In the genomic region with DNA sequence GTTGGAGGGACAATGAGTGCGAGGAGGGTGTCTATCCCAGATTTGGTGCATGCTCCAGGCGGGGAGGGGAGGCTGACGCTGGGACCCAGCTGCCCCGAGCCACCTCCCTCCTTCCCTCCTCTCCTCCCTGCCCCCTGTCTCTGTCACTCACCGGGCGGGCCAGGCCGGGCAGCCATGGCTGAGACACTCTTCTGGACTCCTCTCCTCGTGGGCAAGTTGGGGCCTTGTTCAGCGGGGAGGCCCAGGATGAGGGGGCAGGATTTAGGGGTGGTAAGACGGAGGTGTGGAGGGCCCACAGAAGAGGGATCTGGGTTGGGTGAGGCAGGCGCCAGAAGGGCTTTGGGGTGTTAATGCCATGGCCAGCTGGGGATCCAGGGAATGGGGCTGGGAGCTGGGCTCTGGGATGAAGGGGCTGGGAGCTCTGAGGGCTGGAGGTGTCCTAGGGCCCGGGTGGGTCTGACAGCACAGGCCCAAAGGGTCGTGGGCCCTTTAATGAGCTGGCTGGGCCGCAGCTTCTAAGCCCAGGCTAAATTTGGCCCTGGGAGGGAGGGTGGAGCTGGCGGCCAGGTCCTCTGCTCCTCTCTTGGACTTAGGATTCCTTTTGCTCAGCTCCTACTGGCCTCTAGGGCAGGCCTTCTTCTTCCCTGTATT, we compare ENCODE assay signal across 11 cellular contexts. TPM values are rescaled to one million over a fixed set of nuclear protein-coding genes. Genes with fewer than 3 reads are reported as not detected.
DNase-seq lines count a peak whose midpoint lies in the region; FAIRE-seq and TF ChIP-seq lines count a peak whose summit lies in the region.
"Had no signal": no experiment of that assay in that cellular context is flagged by ENCODE, and none has a peak within 500 bp of the region (broad histone marks: within the 10 kb centered on the region; RNA-seq: fewer than 3 reads in every experiment).

Gene SGCA (plus strand): TSS at position 139 of the 651 bp plus-strand sequence. CDS start 36 bp downstream, at position 175.

- no peaks in the 10 kb centered on the region for H3K27me3 ChIP-seq in breast epithelium
- no peaks in the 10 kb centered on the region for H3K27me3 ChIP-seq in right atrium auricular region
- no peaks in the 10 kb centered on the region for H3K27me3 ChIP-seq in osteoblast (ENCODE audit: insufficient read depth, low read length)
- no peaks in the 10 kb centered on the region for H3K27me3 ChIP-seq in vagina

- no peak for FAIRE-seq in GM19239 (lab: Jason Lieb, UNC)
- FAIRE-seq: GM12892 had no signal

- H3K4me2 ChIP-seq in osteoblast (ENCODE audit: insufficient read depth, low read length) = no peak within 1 kb of the TSS

- TF ChIP-seq POLR2A in breast epithelium (IDR thresholded peaks at IDR 0.05) = no peak
- TF ChIP-seq POLR2A in vagina (IDR thresholded peaks at IDR 0.05) = no peak

- no peak within 1 kb of the TSS for H3K4me3 Mint-ChIP-seq in MCF 10A (ENCODE audit: unreplicated experiment)

- POLR2A ChIA-PET in MCF 10A (lab: Yijun Ruan, JAX) = interaction anchor here (1.4 kb wide), 1 partner anchor 32 kb away, joined by 3 read pairs; no protein-coding TSS in a partner anchor

- H3K27ac ChIP-seq in breast epithelium = peak within 1 kb of the TSS; percentile 0 to 29
- H3K27ac ChIP-seq in right atrium auricular region = peak within 1 kb of the TSS; percentile 90 to 94
- H3K27ac ChIP-seq in osteoblast (ENCODE audit: low read depth, low read length) = no peak within 1 kb of the TSS
- H3K27ac ChIP-seq in vagina = peak within 1 kb of the TSS; percentile 69

- TF ChIP-seq CTCF in breast epithelium (IDR thresholded peaks at IDR 0.05) = no peak
- TF ChIP-seq CTCF in MCF 10A (IDR thresholded peaks at IDR 0.05; ENCODE audit: unreplicated experiment) = no peak
- TF ChIP-seq CTCF in right atrium auricular region (IDR thresholded peaks at IDR 0.05) = no peak
- no peak for TF ChIP-seq CTCF in osteoblast (IDR thresholded peaks at IDR 0.05; ENCODE audit: extremely low read depth, low read depth, low read length)
- no peak for TF ChIP-seq CTCF in vagina (IDR thresholded peaks at IDR 0.05)

- H3K36me3 ChIP-seq in breast epithelium = no peaks in the 10 kb centered on the region
- H3K36me3 ChIP-seq in right atrium auricular region = no peaks in the 10 kb centered on the region
- no peaks in the 10 kb centered on the region for H3K36me3 ChIP-seq in osteoblast (ENCODE audit: insufficient read depth, low read length)
- H3K36me3 ChIP-seq in vagina = no peaks in the 10 kb centered on the region

- no peaks in the 10 kb centered on the region for H4K20me1 ChIP-seq in osteoblast (ENCODE audit: insufficient read depth, low read length)

- H3K27ac Mint-ChIP-seq in MCF 10A (ENCODE audit: low read depth, unreplicated experiment) = no peak within 1 kb of the TSS

- no peaks in the 10 kb centered on the region for H3K79me2 ChIP-seq in osteoblast (ENCODE audit: insufficient read depth, low read length)

- H3K9me3 Mint-ChIP-seq in MCF 10A (ENCODE audit: unreplicated experiment) = no peaks in the 10 kb centered on the region

- peak within 1 kb of the TSS in 1 of 3 donors; percentile 20 for H3K4me3 ChIP-seq in breast epithelium
- H3K4me3 ChIP-seq in right atrium auricular region = peak within 1 kb of the TSS; percentile 42 to 48
- H3K4me3 ChIP-seq in osteoblast (ENCODE audit: insufficient read depth, low read length) = no peak within 1 kb of the TSS
- peak within 1 kb of the TSS in 1 of 2 donors; percentile 28 for H3K4me3 ChIP-seq in vagina

- H3K9me3 ChIP-seq in breast epithelium (no peaks in the 10 kb centered on the region), right atrium auricular region (no peaks in the 10 kb centered on the region), osteoblast (ENCODE audit: low read depth, low read length) (no peaks in the 10 kb centered on the region), vagina (no peaks in the 10 kb centered on the region)

- CTCF ChIA-PET in MCF 10A (lab: Yijun Ruan, JAX) = interaction anchor here (0.6 to 2.4 kb wide), 5 partner anchors 31 to 132 kb away, joined by 3 to 8 read pairs (median 3); no protein-coding TSS in a partner anchor

- DNase-seq in breast epithelium (ENCODE audit: low spot score in 2 of 2) = no peak
- no peak for DNase-seq in MCF 10A (ENCODE audit: unreplicated experiment)
- no peak for DNase-seq in right atrium auricular region (ENCODE audit: low spot score)
- DNase-seq in osteoblast (ENCODE audit: insufficient read length, low spot score, missing footprints) = peak; percentile 27
- DNase-seq in vagina (ENCODE audit: extremely low spot score in 2 of 2) = no peak
- no peak for DNase-seq in GM19239 (ENCODE audit: insufficient read length, low spot score)
- no peak for DNase-seq in epidermal melanocyte (ENCODE audit: insufficient read length, low spot score)
- no peak for DNase-seq in kidney tubule cell (ENCODE audit: low spot score)
- DNase-seq: DMS79 had no signal

- H3K4me1 Mint-ChIP-seq in MCF 10A (ENCODE audit: insufficient read depth, unreplicated experiment) = peaks cover 16% of the 10 kb centered on the region

- no peak within 1 kb of the TSS for H2AFZ ChIP-seq in osteoblast (ENCODE audit: low read length)

- H3K27me3 Mint-ChIP-seq in MCF 10A (ENCODE audit: insufficient read depth, unreplicated experiment) = no peaks in the 10 kb centered on the region

- H3K4me1 ChIP-seq in breast epithelium (peaks cover 0 to 3% of the 10 kb centered on the region in 2 donors), right atrium auricular region (peaks cover 0 to 58% of the 10 kb centered on the region in 2 donors), osteoblast (ENCODE audit: insufficient read depth, low read length) (peaks cover 7% of the 10 kb centered on the region), vagina (peaks cover 16% of the 10 kb centered on the region)

- no TSS peak for BruUV-seq in MCF 10A (replicated peaks; lab: Mats Ljungman, UMichigan)

- intact Hi-C loops in breast epithelium (cut with DNase I; ENCODE audit: low total_unique reads) = no loop called here
- intact Hi-C loops in MCF 10A (cut with micrococcal nuclease) = no loop called here
- intact Hi-C loops in vagina (cut with DNase I) = no loop called here

- H3K36me3 Mint-ChIP-seq in MCF 10A (ENCODE audit: insufficient read depth, unreplicated experiment) = peaks cover 5% of the 10 kb centered on the region

RNA-seq across cellular contexts. Expression of gene SGCA, which starts in this region (rescaled TPM):
- total RNA-seq in breast epithelium (1 to 10 TPM in 1 of 3 donors, under 1 TPM in 2; 0.33 to 2.6 (median 0.73) TPM), MCF 10A (2022) (not detected in 2 replicates), right atrium auricular region (100 to 1,000 TPM; 120 to 207 TPM), osteoblast (0.29 TPM in 1 of 2 replicates, not detected in the other), vagina (2.2 TPM)
- total RNA-seq: T-helper 2 cell treated with Interferon-gamma antibody and Interleukin-4, amounts not matched to agents 100 ng/mL and 5 ng/mL, for 36 hours had no signal

Comparison
In these comparisons a context has a peak if more than half of its experiments do, and no peak if none do; other contexts are left out.
1. RNA of gene SGCA (total RNA-seq): 120 to 207 TPM in right atrium auricular region; 2.2 TPM in vagina (single experiment), 0.33 to 2.6 TPM in breast epithelium, not detected in MCF 10A and 0.29 TPM in osteoblast; every median in the first group is over 10 times any median in the second.
2. Peak in DNase-seq in osteoblast; RNA of the gene not detected or under 1 TPM.